23 cellular contexts compared by ENCODE assay signal in genomic region chr1:27397106-27397505, GRCh38. TPM values are rescaled to one million over a fixed set of nuclear protein-coding genes. Genes with fewer than 3 reads are reported as not detected.
"Had no signal": no experiment of that assay in that cellular context is flagged by ENCODE, and none has a peak within 500 bp of the region (broad histone marks: within the 10 kb centered on the region; RNA-seq: fewer than 3 reads in every experiment).

No MANE protein-coding gene starts in this region.

- H3K4me3 Mint-ChIP-seq: activated naive CD4-positive, alpha-beta T cell treated with anti-CD3 and anti-CD28 coated beads, Interleukin-2, amount 50 U/mL, for 24 hours; activated T-cell treated with anti-CD3 and anti-CD28 coated beads, Interleukin-2, amount 50 U/mL, for 72 hours; central memory CD8-positive, alpha-beta T cell; naive thymus-derived CD8-positive, alpha-beta T cell; stimulated activated naive CD8-positive, alpha-beta T cell treated with anti-CD3 and anti-CD28 coated beads, Interleukin-15, amount 100 ng/mL, for 72 hours had no signal

- H3K27me3 Mint-ChIP-seq: activated naive CD4-positive, alpha-beta T cell treated with anti-CD3 and anti-CD28 coated beads, Interleukin-2, amount 50 U/mL, for 24 hours; stimulated activated naive CD8-positive, alpha-beta T cell treated with anti-CD3 and anti-CD28 coated beads, Interleukin-15, amount 100 ng/mL, for 72 hours had no signal

- ATAC-seq: activated T-cell treated with anti-CD3 and anti-CD28 coated beads, Interleukin-2, amount 50 U/mL, for 72 hours; esophagus mucosa; gastroesophageal sphincter; naive thymus-derived CD8-positive, alpha-beta T cell; stimulated activated naive CD8-positive, alpha-beta T cell treated with anti-CD3 and anti-CD28 coated beads, Interleukin-15, amount 100 ng/mL, for 72 hours had no signal

- H3K36me3 Mint-ChIP-seq: activated naive CD4-positive, alpha-beta T cell treated with anti-CD3 and anti-CD28 coated beads, Interleukin-2, amount 50 U/mL, for 24 hours; naive thymus-derived CD8-positive, alpha-beta T cell had no signal

- H3K27me3 ChIP-seq: ascending aorta, gastroesophageal sphincter, suprapubic skin, transverse colon, uterus had no signal

- DNase-seq: activated CD4-positive, alpha-beta T cell treated with anti-CD3 and anti-CD28 coated beads for 48 hours; activated CD4-positive, CD25-positive, alpha-beta regulatory T cell; activated CD8-positive, alpha-beta memory T cell treated with anti-CD3 and anti-CD28 coated beads, Interleukin-2, amount 50 U/mL, for 4 hours; activated gamma-delta T cell; activated T-cell treated with anti-CD3 and anti-CD28 coated beads, Interleukin-2, amount 50 U/mL, for 72 hours; mesenchymal stem cell; naive thymus-derived CD8-positive, alpha-beta T cell; stimulated activated CD4-positive, alpha-beta T cell treated with anti-CD3 and anti-CD28 coated beads, Interleukin-2, amount 100 ng/mL, for 24 hours; stimulated activated naive CD8-positive, alpha-beta T cell treated with anti-CD3 and anti-CD28 coated beads, Interleukin-15, amount 100 ng/mL, for 72 hours; SW 1271; transverse colon; uterus had no signal

- H3K27ac Mint-ChIP-seq: activated naive CD4-positive, alpha-beta T cell treated with anti-CD3 and anti-CD28 coated beads, Interleukin-2, amount 50 U/mL, for 24 hours; activated T-cell treated with anti-CD3 and anti-CD28 coated beads, Interleukin-2, amount 50 U/mL, for 72 hours had no signal

- H3K4me3 ChIP-seq: ascending aorta, coronary artery, gastroesophageal sphincter, suprapubic skin, transverse colon, uterus had no signal

- H3K36me3 ChIP-seq: ascending aorta, gastroesophageal sphincter, suprapubic skin, transverse colon, uterus had no signal

- H3K9me3 ChIP-seq: ascending aorta, gastroesophageal sphincter, suprapubic skin, transverse colon, uterus had no signal

- H3K9me3 Mint-ChIP-seq: activated naive CD4-positive, alpha-beta T cell treated with anti-CD3 and anti-CD28 coated beads, Interleukin-2, amount 50 U/mL, for 24 hours; activated T-cell treated with anti-CD3 and anti-CD28 coated beads, Interleukin-2, amount 50 U/mL, for 72 hours; central memory CD8-positive, alpha-beta T cell; naive thymus-derived CD8-positive, alpha-beta T cell; stimulated activated naive CD8-positive, alpha-beta T cell treated with anti-CD3 and anti-CD28 coated beads, Interleukin-15, amount 100 ng/mL, for 72 hours had no signal

- H3K27ac ChIP-seq: ascending aorta, coronary artery, gastroesophageal sphincter, suprapubic skin, transverse colon, uterus had no signal

RNA-seq across cellular contexts. Expression of gene GPR3, which starts 4.7 kb away (rescaled TPM):
- total RNA-seq: naive thymus-derived CD8-positive, alpha-beta T cell; transverse colon had no signal

RNA-seq across cellular contexts. Expression of gene CD164L2, which starts 14.0 kb away (rescaled TPM):
- total RNA-seq: activated T-cell treated with anti-CD3 and anti-CD28 coated beads, Interleukin-2, amount 50 U/mL, for 72 hours; ascending aorta; gastroesophageal sphincter; naive thymus-derived CD8-positive, alpha-beta T cell; omental fat pad; progenitor cell of endocrine pancreas; skeletal muscle tissue; T-helper 2 cell treated with Interferon-gamma antibody and Interleukin-4, amounts not matched to agents 100 ng/mL and 5 ng/mL, for 36 hours; transverse colon had no signal

RNA-seq across cellular contexts. Expression of gene FCN3, which starts 22.5 kb away (rescaled TPM):
- total RNA-seq: activated T-cell treated with anti-CD3 and anti-CD28 coated beads, Interleukin-2, amount 50 U/mL, for 72 hours; naive thymus-derived CD8-positive, alpha-beta T cell; progenitor cell of endocrine pancreas; skeletal muscle tissue; T-helper 2 cell treated with Interferon-gamma antibody and Interleukin-4, amounts not matched to agents 100 ng/mL and 5 ng/mL, for 36 hours had no signal
